ENCODE assay signal across 18 cellular contexts in genomic region chr10:99421233-99421739, GRCh38.
"Had no signal": no experiment of that assay in that cellular context is flagged by ENCODE, and none has a peak within 500 bp of the region (broad histone marks: within the 10 kb centered on the region; RNA-seq: fewer than 3 reads in every experiment).

No MANE protein-coding gene starts in this region.

- H3K4me1 ChIP-seq: tibial artery had no signal

- H3K27ac ChIP-seq: body of pancreas, cardiac muscle cell, tibial artery had no signal

- H3K9me3 Mint-ChIP-seq: activated B cell treated with CpG ODN at 0.5 μM for 24 hours; activated CD4-positive, alpha-beta memory T cell treated with anti-CD3 and anti-CD28 coated beads for 36 hours; activated naive CD4-positive, alpha-beta T cell treated with anti-CD3 and anti-CD28 coated beads, Interleukin-2, amount 10 ng/mL, durations not matched to agents 7 days and 5 days; activated T-cell treated with anti-CD3 and anti-CD28 coated beads, Interleukin-2, amount 50 U/mL, for 72 hours; naive thymus-derived CD8-positive, alpha-beta T cell; T-helper 1 cell treated with Interleukin-12 subunit alpha and Interleukin-12 subunit beta and Interleukin-4 antibody, amounts not matched to agents 30 μg/mL and 1 μg/mL, for 36 hours had no signal

- H3K4me1 Mint-ChIP-seq: activated B cell treated with CpG ODN at 0.5 μM for 24 hours; activated naive CD4-positive, alpha-beta T cell treated with anti-CD3 and anti-CD28 coated beads, Interleukin-2, amount 10 ng/mL, durations not matched to agents 7 days and 5 days; mesothelial cell of epicardium had no signal

- H3K27ac Mint-ChIP-seq: activated B cell treated with CpG ODN at 0.5 μM for 24 hours; activated CD4-positive, alpha-beta memory T cell treated with anti-CD3 and anti-CD28 coated beads for 36 hours; activated naive CD4-positive, alpha-beta T cell treated with anti-CD3 and anti-CD28 coated beads, Interleukin-2, amount 10 ng/mL, durations not matched to agents 7 days and 5 days; activated T-cell treated with anti-CD3 and anti-CD28 coated beads, Interleukin-2, amount 50 U/mL, for 72 hours; mesothelial cell of epicardium; naive thymus-derived CD8-positive, alpha-beta T cell; progenitor cell of endocrine pancreas; T-helper 1 cell treated with Interleukin-12 subunit alpha and Interleukin-12 subunit beta and Interleukin-4 antibody, amounts not matched to agents 30 μg/mL and 1 μg/mL, for 36 hours had no signal

- H3K4me3 Mint-ChIP-seq: activated B cell treated with CpG ODN at 0.5 μM for 24 hours; activated CD4-positive, alpha-beta memory T cell treated with anti-CD3 and anti-CD28 coated beads for 36 hours; activated naive CD4-positive, alpha-beta T cell treated with anti-CD3 and anti-CD28 coated beads, Interleukin-2, amount 10 ng/mL, durations not matched to agents 7 days and 5 days; activated T-cell treated with anti-CD3 and anti-CD28 coated beads, Interleukin-2, amount 50 U/mL, for 72 hours; mesothelial cell of epicardium; naive thymus-derived CD8-positive, alpha-beta T cell; T-helper 1 cell treated with Interleukin-12 subunit alpha and Interleukin-12 subunit beta and Interleukin-4 antibody, amounts not matched to agents 30 μg/mL and 1 μg/mL, for 36 hours had no signal

- H3K27me3 Mint-ChIP-seq: activated B cell treated with CpG ODN at 0.5 μM for 24 hours; activated CD4-positive, alpha-beta memory T cell treated with anti-CD3 and anti-CD28 coated beads for 36 hours; activated naive CD4-positive, alpha-beta T cell treated with anti-CD3 and anti-CD28 coated beads, Interleukin-2, amount 10 ng/mL, durations not matched to agents 7 days and 5 days; naive thymus-derived CD8-positive, alpha-beta T cell; progenitor cell of endocrine pancreas had no signal

- H3K27me3 ChIP-seq: body of pancreas, cardiac muscle cell, tibial artery had no signal

- H3K9me3 ChIP-seq: body of pancreas, tibial artery had no signal

- ATAC-seq: activated T-cell treated with anti-CD3 and anti-CD28 coated beads, Interleukin-2, amount 50 U/mL, for 72 hours; body of pancreas; naive thymus-derived CD8-positive, alpha-beta T cell; stimulated activated naive CD8-positive, alpha-beta T cell treated with anti-CD3 and anti-CD28 coated beads, Interleukin-15, Interleukin-2, amounts not matched to agents 100 U/mL and 50 U/mL, for 24 hours had no signal

- H3K4me3 ChIP-seq: body of pancreas, cardiac muscle cell, tibial artery had no signal

- DNase-seq: activated B cell treated with CpG ODN at 0.5 μM for 24 hours; activated CD4-positive, alpha-beta memory T cell treated with anti-CD3 and anti-CD28 coated beads for 36 hours; activated CD4-positive, alpha-beta T cell treated with anti-CD3 and anti-CD28 coated beads for 4 hours; activated effector memory CD4-positive, alpha-beta T cell treated with anti-CD3 and anti-CD28 coated beads, Interleukin-2, amount 50 U/mL, for 16 hours; activated naive CD4-positive, alpha-beta T cell treated with anti-CD3 and anti-CD28 coated beads, Interleukin-2, amount 10 ng/mL, durations not matched to agents 7 days and 5 days; activated T-cell treated with anti-CD3 and anti-CD28 coated beads, Interleukin-2, amount 50 U/mL, for 72 hours; body of pancreas; cortex of kidney; kidney; naive thymus-derived CD8-positive, alpha-beta T cell; stimulated activated CD4-positive, alpha-beta T cell treated with anti-CD3 and anti-CD28 coated beads, Interleukin-4, amount 100 ng/mL, for 4 hours; stimulated activated naive CD8-positive, alpha-beta T cell treated with anti-CD3 and anti-CD28 coated beads, Interleukin-15, Interleukin-2, amounts not matched to agents 100 U/mL and 50 U/mL, for 24 hours; T1000; tibial artery had no signal
